1 cellular context compared by ENCODE assay signal in the genomic region with DNA sequence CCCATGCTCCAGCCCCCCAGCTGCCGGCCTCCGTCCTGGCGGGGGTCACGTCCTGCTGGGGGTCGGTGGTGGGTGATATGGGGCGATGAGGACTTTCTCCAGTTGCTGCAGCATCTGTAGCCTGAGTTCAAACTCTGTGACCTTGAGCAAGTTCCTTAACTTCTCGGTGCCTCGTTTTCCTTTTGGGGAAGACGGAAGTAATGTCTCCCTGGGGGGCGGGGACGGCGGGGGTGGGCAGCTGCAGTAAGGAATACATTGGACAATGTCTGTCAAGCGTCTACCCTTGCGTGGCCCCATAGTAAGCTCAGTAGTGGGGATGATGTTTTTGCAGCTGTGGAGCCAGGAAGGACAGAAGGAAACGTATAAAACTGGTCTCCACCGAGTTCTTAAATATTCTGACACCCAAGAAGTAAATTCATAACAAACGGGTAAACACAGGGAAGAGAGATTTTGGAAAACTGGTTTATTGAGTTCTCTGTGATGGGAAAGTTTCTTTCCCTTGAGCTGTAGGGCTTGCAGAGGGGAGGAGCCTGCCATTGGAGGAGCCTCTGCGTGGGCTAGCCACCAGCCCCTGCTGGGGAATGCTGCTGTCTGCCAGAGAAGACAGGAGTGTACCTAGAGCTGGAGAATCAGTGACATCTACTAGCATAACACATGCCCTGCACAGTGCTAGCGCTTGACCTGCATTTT.
TF ChIP-seq lines count a peak whose summit lies in the region.

No MANE protein-coding gene starts in this region.

TF ChIP-seq in K562, 482 proteins besides CTCF, POLR2A, EP300 and RAD21:
- TF ChIP-seq, protein P1, sequence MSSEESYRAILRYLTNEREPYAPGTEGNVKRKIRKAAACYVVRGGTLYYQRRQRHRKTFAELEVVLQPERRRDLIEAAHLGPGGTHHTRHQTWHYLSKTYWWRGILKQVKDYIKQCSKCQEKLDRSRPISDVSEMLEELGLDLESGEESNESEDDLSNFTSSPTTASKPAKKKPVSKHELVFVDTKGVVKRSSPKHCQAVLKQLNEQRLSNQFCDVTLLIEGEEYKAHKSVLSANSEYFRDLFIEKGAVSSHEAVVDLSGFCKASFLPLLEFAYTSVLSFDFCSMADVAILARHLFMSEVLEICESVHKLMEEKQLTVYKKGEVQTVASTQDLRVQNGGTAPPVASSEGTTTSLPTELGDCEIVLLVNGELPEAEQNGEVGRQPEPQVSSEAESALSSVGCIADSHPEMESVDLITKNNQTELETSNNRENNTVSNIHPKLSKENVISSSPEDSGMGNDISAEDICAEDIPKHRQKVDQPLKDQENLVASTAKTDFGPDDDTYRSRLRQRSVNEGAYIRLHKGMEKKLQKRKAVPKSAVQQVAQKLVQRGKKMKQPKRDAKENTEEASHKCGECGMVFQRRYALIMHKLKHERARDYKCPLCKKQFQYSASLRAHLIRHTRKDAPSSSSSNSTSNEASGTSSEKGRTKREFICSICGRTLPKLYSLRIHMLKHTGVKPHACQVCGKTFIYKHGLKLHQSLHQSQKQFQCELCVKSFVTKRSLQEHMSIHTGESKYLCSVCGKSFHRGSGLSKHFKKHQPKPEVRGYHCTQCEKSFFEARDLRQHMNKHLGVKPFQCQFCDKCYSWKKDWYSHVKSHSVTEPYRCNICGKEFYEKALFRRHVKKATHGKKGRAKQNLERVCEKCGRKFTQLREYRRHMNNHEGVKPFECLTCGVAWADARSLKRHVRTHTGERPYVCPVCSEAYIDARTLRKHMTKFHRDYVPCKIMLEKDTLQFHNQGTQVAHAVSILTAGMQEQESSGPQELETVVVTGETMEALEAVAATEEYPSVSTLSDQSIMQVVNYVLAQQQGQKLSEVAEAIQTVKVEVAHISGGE (CRISPR knock-in tag; IDR thresholded peaks at IDR 0.05) = no peak
- TF ChIP-seq, protein P2, sequence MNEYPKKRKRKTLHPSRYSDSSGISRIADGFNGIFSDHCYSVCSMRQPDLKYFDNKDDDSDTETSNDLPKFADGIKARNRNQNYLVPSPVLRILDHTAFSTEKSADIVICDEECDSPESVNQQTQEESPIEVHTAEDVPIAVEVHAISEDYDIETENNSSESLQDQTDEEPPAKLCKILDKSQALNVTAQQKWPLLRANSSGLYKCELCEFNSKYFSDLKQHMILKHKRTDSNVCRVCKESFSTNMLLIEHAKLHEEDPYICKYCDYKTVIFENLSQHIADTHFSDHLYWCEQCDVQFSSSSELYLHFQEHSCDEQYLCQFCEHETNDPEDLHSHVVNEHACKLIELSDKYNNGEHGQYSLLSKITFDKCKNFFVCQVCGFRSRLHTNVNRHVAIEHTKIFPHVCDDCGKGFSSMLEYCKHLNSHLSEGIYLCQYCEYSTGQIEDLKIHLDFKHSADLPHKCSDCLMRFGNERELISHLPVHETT (CRISPR knock-in tag; conservative IDR thresholded peaks at IDR 0.05 in 1 of 2, IDR thresholded peaks at IDR 0.05 in 1 of 2) = no peak
- TF ChIP-seq ZNF347 (CRISPR knock-in tag; IDR thresholded peaks at IDR 0.05; ENCODE audit: low read depth) (no peak), TAF1 (IDR thresholded peaks at IDR 0.05; ENCODE audit: control insufficient read depth, extremely low read depth, insufficient read depth, low read length, severe bottlenecking) (no peak)
